1 cellular context compared by ENCODE assay signal in genomic region chr12:66301944-66302826, GRCh38.
A peak's percentile ranks its signal among the peaks of the same experiment; 100 is the strongest.
TF ChIP-seq lines count a peak whose summit lies in the region.

Gene HELB, plus strand, starts transcription at chr12:66302493. Its CDS starts 111 bp downstream, at chr12:66302604.

TF ChIP-seq in HEK293, 187 proteins besides CTCF, POLR2A, EP300 and RAD21 (continued from another document):
- TF ChIP-seq ZNF692 (tag by site-specific recombination; IDR thresholded peaks at IDR 0.05), result peak; percentile 52; the same call in 1 of the 2 replicates
- TF ChIP-seq KLF9 (tag by site-specific recombination; IDR thresholded peaks at IDR 0.05; ENCODE audit: low read depth), result peak; percentile 70
- peak; percentile 99 for TF ChIP-seq ZNF600 (tag by site-specific recombination; IDR thresholded peaks at IDR 0.05)
- no peak for TF ChIP-seq ZBTB44 (tag by site-specific recombination; IDR thresholded peaks at IDR 0.05)
- peak; percentile 57; the same call in 1 of the 2 replicates for TF ChIP-seq SP7 (tag by site-specific recombination; IDR thresholded peaks at IDR 0.05)
- peak; percentile 88 for TF ChIP-seq ZFP37 (tag by site-specific recombination; IDR thresholded peaks at IDR 0.05)
- TF ChIP-seq ZFP69B (tag by site-specific recombination; IDR thresholded peaks at IDR 0.05), result peak; percentile 34; the same call in 1 of the 2 replicates
- no peak for TF ChIP-seq ZSCAN5A (tag by site-specific recombination; IDR thresholded peaks at IDR 0.05)
- no peak for TF ChIP-seq ZNF701 (tag by site-specific recombination; IDR thresholded peaks at IDR 0.05)
- peak; percentile 68; the same call in 1 of the 2 replicates for TF ChIP-seq EGR2 (tag by site-specific recombination; IDR thresholded peaks at IDR 0.05; ENCODE audit: low read depth)
- peak; percentile 95 for TF ChIP-seq ZNF501 (tag by site-specific recombination; IDR thresholded peaks at IDR 0.05)
- TF ChIP-seq GLIS1 (tag by site-specific recombination; IDR thresholded peaks at IDR 0.05), result peak; percentile 79
- 0 out of 2 replicates have a peak, but pooled peaks have one; percentile 11 for TF ChIP-seq ZSCAN4 (tag by site-specific recombination; IDR thresholded peaks at IDR 0.05)
- peak; percentile 19; the same call in 1 of the 2 replicates for TF ChIP-seq WT1 (tag by site-specific recombination; IDR thresholded peaks at IDR 0.05)
- TF ChIP-seq ZNF518A (tag by site-specific recombination; conservative IDR thresholded peaks at IDR 0.05; ENCODE audit: low read depth), result peak; percentile 44; the same call in 1 of the 2 replicates
- 0 out of 2 replicates have a peak, but pooled peaks have one; percentile 18 for TF ChIP-seq GFI1B (tag by site-specific recombination; IDR thresholded peaks at IDR 0.05)
- TF ChIP-seq ZNF324 (tag by site-specific recombination; IDR thresholded peaks at IDR 0.05), result peak; percentile 60; the same call in 1 of the 2 replicates
- peak; percentile 96 for TF ChIP-seq ZBTB48 (tag by site-specific recombination; IDR thresholded peaks at IDR 0.05)
- peak; percentile 92 for TF ChIP-seq ZBTB20 (tag by site-specific recombination; IDR thresholded peaks at IDR 0.05)
- peak; percentile 93 for TF ChIP-seq GLIS2 (tag by site-specific recombination; IDR thresholded peaks at IDR 0.05)
- no peak for TF ChIP-seq ZNF530 (tag by site-specific recombination; IDR thresholded peaks at IDR 0.05; ENCODE audit: low read depth)
- TF ChIP-seq SCRT2 (tag by site-specific recombination; IDR thresholded peaks at IDR 0.05), result no peak
- peak; percentile 34; the same call in 1 of the 2 replicates for TF ChIP-seq ZBTB11 (tag by site-specific recombination; conservative IDR thresholded peaks at IDR 0.05; ENCODE audit: low read depth)
- peak; percentile 100 for TF ChIP-seq BCL6B (tag by site-specific recombination; IDR thresholded peaks at IDR 0.05)
- TF ChIP-seq ZBTB7A (tag by site-specific recombination; IDR thresholded peaks at IDR 0.05; ENCODE audit: low read depth), result 0 out of 2 replicates have a peak, but pooled peaks have one; percentile 44
